In genomic region chrX:94051926-94052325, GRCh38 we compare ENCODE assay signal across 22 cellular contexts.
"Had no signal": no experiment of that assay in that cellular context is flagged by ENCODE, and none has a peak within 500 bp of the region (broad histone marks: within the 10 kb centered on the region; RNA-seq: fewer than 3 reads in every experiment).

No MANE protein-coding gene starts in this region.

- H3K4me1 Mint-ChIP-seq: activated CD4-positive, alpha-beta memory T cell treated with anti-CD3 and anti-CD28 coated beads, Interleukin-2, amount 10 ng/mL, durations not matched to agents 7 days and 5 days; activated naive CD8-positive, alpha-beta T cell treated with anti-CD3 and anti-CD28 coated beads, Interleukin-2, amount 10 ng/mL, durations not matched to agents 7 days and 5 days; activated T-helper 17 cell treated with anti-CD3 and anti-CD28 coated beads, Interleukin-2, amount 50 U/mL, for 72 hours had no signal

- H3K27ac ChIP-seq: adrenal gland had no signal

- H3K4me1 ChIP-seq: adrenal gland had no signal

- H3K4me3 Mint-ChIP-seq: activated CD4-positive, alpha-beta memory T cell treated with anti-CD3 and anti-CD28 coated beads, Interleukin-2, amount 10 ng/mL, durations not matched to agents 7 days and 5 days; activated naive CD4-positive, alpha-beta T cell treated with anti-CD3 and anti-CD28 coated beads for 36 hours; activated naive CD8-positive, alpha-beta T cell treated with anti-CD3 and anti-CD28 coated beads, Interleukin-2, amount 10 ng/mL, durations not matched to agents 7 days and 5 days; activated T-helper 17 cell treated with anti-CD3 and anti-CD28 coated beads, Interleukin-2, amount 50 U/mL, for 72 hours; T-helper 1 cell treated with Interleukin-12 subunit alpha and Interleukin-12 subunit beta and Interleukin-4 antibody, amounts not matched to agents 30 μg/mL and 1 μg/mL, for 36 hours had no signal

- H3K27ac Mint-ChIP-seq: activated CD4-positive, alpha-beta memory T cell treated with anti-CD3 and anti-CD28 coated beads, Interleukin-2, amount 10 ng/mL, durations not matched to agents 7 days and 5 days; activated naive CD4-positive, alpha-beta T cell treated with anti-CD3 and anti-CD28 coated beads for 36 hours; activated naive CD8-positive, alpha-beta T cell treated with anti-CD3 and anti-CD28 coated beads, Interleukin-2, amount 10 ng/mL, durations not matched to agents 7 days and 5 days; activated T-helper 17 cell treated with anti-CD3 and anti-CD28 coated beads, Interleukin-2, amount 50 U/mL, for 72 hours; T-helper 1 cell treated with Interleukin-12 subunit alpha and Interleukin-12 subunit beta and Interleukin-4 antibody, amounts not matched to agents 30 μg/mL and 1 μg/mL, for 36 hours had no signal

- H3K9me3 ChIP-seq: adrenal gland had no signal

- H3K27me3 Mint-ChIP-seq: activated CD4-positive, alpha-beta memory T cell treated with anti-CD3 and anti-CD28 coated beads, Interleukin-2, amount 10 ng/mL, durations not matched to agents 7 days and 5 days; activated naive CD8-positive, alpha-beta T cell treated with anti-CD3 and anti-CD28 coated beads, Interleukin-2, amount 10 ng/mL, durations not matched to agents 7 days and 5 days; activated T-helper 17 cell treated with anti-CD3 and anti-CD28 coated beads, Interleukin-2, amount 50 U/mL, for 72 hours had no signal

- ATAC-seq: activated T-helper 17 cell treated with anti-CD3 and anti-CD28 coated beads, Interleukin-2, amount 50 U/mL, for 72 hours; PC-3 had no signal

- H3K9me3 Mint-ChIP-seq: activated CD4-positive, alpha-beta memory T cell treated with anti-CD3 and anti-CD28 coated beads, Interleukin-2, amount 10 ng/mL, durations not matched to agents 7 days and 5 days; activated naive CD4-positive, alpha-beta T cell treated with anti-CD3 and anti-CD28 coated beads for 36 hours; activated naive CD8-positive, alpha-beta T cell treated with anti-CD3 and anti-CD28 coated beads, Interleukin-2, amount 10 ng/mL, durations not matched to agents 7 days and 5 days; activated T-helper 17 cell treated with anti-CD3 and anti-CD28 coated beads, Interleukin-2, amount 50 U/mL, for 72 hours; T-helper 1 cell treated with Interleukin-12 subunit alpha and Interleukin-12 subunit beta and Interleukin-4 antibody, amounts not matched to agents 30 μg/mL and 1 μg/mL, for 36 hours had no signal

- H3K36me3 Mint-ChIP-seq: activated naive CD8-positive, alpha-beta T cell treated with anti-CD3 and anti-CD28 coated beads, Interleukin-2, amount 10 ng/mL, durations not matched to agents 7 days and 5 days had no signal

- DNase-seq: activated CD4-positive, alpha-beta memory T cell treated with anti-CD3 and anti-CD28 coated beads, Interleukin-2, amount 10 ng/mL, durations not matched to agents 7 days and 5 days; activated CD4-positive, alpha-beta T cell treated with anti-CD3 and anti-CD28 coated beads, Interleukin-2, amount 50 U/mL, for 1 hour; activated CD4-positive, CD25-positive, alpha-beta regulatory T cell; activated gamma-delta T cell; activated naive CD4-positive, alpha-beta T cell treated with anti-CD3 and anti-CD28 coated beads for 36 hours; activated naive CD8-positive, alpha-beta T cell treated with anti-CD3 and anti-CD28 coated beads, Interleukin-2, amount 10 ng/mL, durations not matched to agents 7 days and 5 days; activated T-cell treated with anti-CD3 and anti-CD28 coated beads for 4 hours; activated T-cell treated with anti-CD3 and anti-CD28 coated beads, Interleukin-2, amount 50 U/mL, for 48 hours; adrenal gland; anterior cingulate cortex; caudate nucleus; MM.1S; NCI-H1105; NCI-H1436; NCI-H1694 treated with DMSO at 0.1 percent for 48 hours; NCI-H2029 treated with DMSO at 0.1 percent for 48 hours; NCI-H510A treated with DMSO at 0.1 percent for 48 hours; NCI-H69; PC-3; SHP77 had no signal

- H3K36me3 ChIP-seq: adrenal gland had no signal

- H3K4me3 ChIP-seq: adrenal gland had no signal
